ENCODE assay signal across 1 cellular context in the genomic region with DNA sequence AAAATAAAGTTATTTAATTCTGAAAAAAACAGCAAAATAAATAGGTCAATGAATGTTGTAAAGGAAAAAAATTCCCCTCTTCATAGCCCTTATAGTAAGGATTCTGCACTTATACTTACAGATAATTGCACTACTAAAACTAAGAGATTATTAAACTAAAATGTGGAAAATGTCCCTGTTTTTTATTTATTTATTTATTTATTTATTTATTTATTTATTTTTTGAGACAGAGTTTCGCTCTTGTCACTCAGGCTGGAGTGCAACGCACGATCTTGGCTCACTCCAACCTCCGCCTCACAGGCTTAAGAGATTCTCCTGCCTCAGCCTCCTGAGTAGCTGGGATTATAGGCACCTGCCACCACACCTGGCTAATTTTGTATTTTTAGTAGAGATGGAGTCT. TPM values are rescaled to one million over a fixed set of nuclear protein-coding genes. Genes with fewer than 3 reads are reported as not detected.
"Had no signal": no experiment of that assay in that cellular context is flagged by ENCODE, and none has a peak within 500 bp of the region (broad histone marks: within the 10 kb centered on the region; RNA-seq: fewer than 3 reads in every experiment).

No MANE protein-coding gene starts in this region.

RNA-seq across cellular contexts. Expression of a gene that starts 25.2 kb away (rescaled TPM):
- total RNA-seq: activated naive CD4-positive, alpha-beta T cell treated with anti-CD3 and anti-CD28 coated beads for 36 hours had no signal
